Comparison of ENCODE assay signal across 1 cellular context in the genomic region with DNA sequence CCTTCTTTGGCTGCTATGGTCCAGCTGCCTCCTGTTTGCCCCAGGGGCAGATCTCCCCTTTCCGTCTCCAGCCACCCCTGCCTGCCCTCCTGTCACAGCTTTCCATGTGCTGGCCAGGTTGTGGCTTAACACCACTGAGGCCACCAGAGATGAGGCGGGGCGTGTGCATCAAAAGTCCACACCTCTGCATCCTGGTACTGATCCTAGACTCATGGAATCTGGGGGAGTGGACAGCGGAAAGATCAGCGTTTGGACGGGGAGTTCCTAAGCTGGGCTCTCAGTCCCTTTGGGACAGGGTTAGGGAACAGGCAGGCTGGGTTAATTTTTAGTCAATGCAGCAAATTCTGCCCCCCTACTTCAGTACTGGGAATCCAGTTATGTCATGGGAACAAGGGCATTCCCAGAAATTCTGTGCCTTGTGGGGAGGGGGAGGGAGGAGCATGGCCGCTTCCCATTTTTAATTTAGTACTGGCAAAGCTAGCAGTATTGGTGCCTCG.
TF ChIP-seq lines count a peak whose summit lies in the region.

No MANE protein-coding gene starts in this region.

TF ChIP-seq in HepG2, 621 proteins besides CTCF, POLR2A, EP300 and RAD21:
- TF ChIP-seq SPEN (CRISPR knock-in tag; IDR thresholded peaks at IDR 0.05; ENCODE audit: low read depth) (no peak), DPF2 (CRISPR knock-in tag; IDR thresholded peaks at IDR 0.05; ENCODE audit: borderline replicate concordance, low read depth) (no peak), SP5 (CRISPR knock-in tag; IDR thresholded peaks at IDR 0.05; ENCODE audit: borderline replicate concordance, low read depth) (0 out of 2 replicates have a peak, but pooled peaks have one; percentile 51), RXRA (CRISPR knock-in tag; IDR thresholded peaks at IDR 0.05) (0 out of 2 replicates have a peak, but pooled peaks have one; percentile 31), SRF (IDR thresholded peaks at IDR 0.05; ENCODE audit: low read depth, low read length) (no peak), NRL (CRISPR knock-in tag; IDR thresholded peaks at IDR 0.05; ENCODE audit: borderline replicate concordance) (0 out of 2 replicates have a peak, but pooled peaks have one; percentile 17), TEAD3 (CRISPR knock-in tag; optimal IDR thresholded peaks at IDR 0.05; ENCODE audit: borderline replicate concordance) (peak; percentile 35), GFI1 (CRISPR knock-in tag; IDR thresholded peaks at IDR 0.05; ENCODE audit: borderline replicate concordance) (no peak), ZC3H13 (CRISPR knock-in tag; IDR thresholded peaks at IDR 0.05) (0 out of 2 replicates have a peak, but pooled peaks have one; percentile 47), HCFC1 (IDR thresholded peaks at IDR 0.05; ENCODE audit: low read depth, low read length) (no peak), NR2F6 (IDR thresholded peaks at IDR 0.05) (no peak), NR2F6 (CRISPR knock-in tag; IDR thresholded peaks at IDR 0.05) (0 out of 2 replicates have a peak, but pooled peaks have one; percentile 24), ZNF782 (CRISPR knock-in tag; IDR thresholded peaks at IDR 0.05; ENCODE audit: borderline replicate concordance) (no peak), SRY (CRISPR knock-in tag; IDR thresholded peaks at IDR 0.05) (no peak), MAFF (IDR thresholded peaks at IDR 0.05; ENCODE audit: low read depth, low read length) (peak; percentile 47), XBP1 (CRISPR knock-in tag; IDR thresholded peaks at IDR 0.05) (no peak), ZSCAN25 (CRISPR knock-in tag; IDR thresholded peaks at IDR 0.05) (peak; percentile 22; the same call in 1 of the 2 replicates), HDAC2 (CRISPR knock-in tag; IDR thresholded peaks at IDR 0.05) (0 out of 2 replicates have a peak, but pooled peaks have one; percentile 19), RELA (CRISPR knock-in tag; IDR thresholded peaks at IDR 0.05) (no peak), CBFB (CRISPR knock-in tag; IDR thresholded peaks at IDR 0.05) (no peak), ZNF891 (CRISPR knock-in tag; IDR thresholded peaks at IDR 0.05) (0 out of 2 replicates have a peak, but pooled peaks have one; percentile 41), NONO (IDR thresholded peaks at IDR 0.05) (no peak), NONO (CRISPR knock-in tag; conservative IDR thresholded peaks at IDR 0.05) (0 out of 2 replicates have a peak, but pooled peaks have one; percentile 23), SAP130 (CRISPR knock-in tag; IDR thresholded peaks at IDR 0.05; ENCODE audit: low read depth) (peak; percentile 41; the same call in 1 of the 2 replicates), LCORL (IDR thresholded peaks at IDR 0.05) (no peak), LCORL (CRISPR knock-in tag; IDR thresholded peaks at IDR 0.05) (0 out of 2 replicates have a peak, but pooled peaks have one; percentile 11), MAFK (conservative IDR thresholded peaks at IDR 0.05 in 1 of 2, IDR thresholded peaks at IDR 0.05 in 1 of 2; ENCODE audit: low read length in 2 of 2) (peak; percentile 67 to 79)
- TF ChIP-seq, protein P1, sequence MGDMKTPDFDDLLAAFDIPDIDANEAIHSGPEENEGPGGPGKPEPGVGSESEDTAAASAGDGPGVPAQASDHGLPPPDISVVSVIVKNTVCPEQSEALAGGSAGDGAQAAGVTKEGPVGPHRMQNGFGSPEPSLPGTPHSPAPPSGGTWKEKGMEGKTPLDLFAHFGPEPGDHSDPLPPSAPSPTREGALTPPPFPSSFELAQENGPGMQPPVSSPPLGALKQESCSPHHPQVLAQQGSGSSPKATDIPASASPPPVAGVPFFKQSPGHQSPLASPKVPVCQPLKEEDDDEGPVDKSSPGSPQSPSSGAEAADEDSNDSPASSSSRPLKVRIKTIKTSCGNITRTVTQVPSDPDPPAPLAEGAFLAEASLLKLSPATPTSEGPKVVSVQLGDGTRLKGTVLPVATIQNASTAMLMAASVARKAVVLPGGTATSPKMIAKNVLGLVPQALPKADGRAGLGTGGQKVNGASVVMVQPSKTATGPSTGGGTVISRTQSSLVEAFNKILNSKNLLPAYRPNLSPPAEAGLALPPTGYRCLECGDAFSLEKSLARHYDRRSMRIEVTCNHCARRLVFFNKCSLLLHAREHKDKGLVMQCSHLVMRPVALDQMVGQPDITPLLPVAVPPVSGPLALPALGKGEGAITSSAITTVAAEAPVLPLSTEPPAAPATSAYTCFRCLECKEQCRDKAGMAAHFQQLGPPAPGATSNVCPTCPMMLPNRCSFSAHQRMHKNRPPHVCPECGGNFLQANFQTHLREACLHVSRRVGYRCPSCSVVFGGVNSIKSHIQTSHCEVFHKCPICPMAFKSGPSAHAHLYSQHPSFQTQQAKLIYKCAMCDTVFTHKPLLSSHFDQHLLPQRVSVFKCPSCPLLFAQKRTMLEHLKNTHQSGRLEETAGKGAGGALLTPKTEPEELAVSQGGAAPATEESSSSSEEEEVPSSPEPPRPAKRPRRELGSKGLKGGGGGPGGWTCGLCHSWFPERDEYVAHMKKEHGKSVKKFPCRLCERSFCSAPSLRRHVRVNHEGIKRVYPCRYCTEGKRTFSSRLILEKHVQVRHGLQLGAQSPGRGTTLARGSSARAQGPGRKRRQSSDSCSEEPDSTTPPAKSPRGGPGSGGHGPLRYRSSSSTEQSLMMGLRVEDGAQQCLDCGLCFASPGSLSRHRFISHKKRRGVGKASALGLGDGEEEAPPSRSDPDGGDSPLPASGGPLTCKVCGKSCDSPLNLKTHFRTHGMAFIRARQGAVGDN (CRISPR knock-in tag; IDR thresholded peaks at IDR 0.05): peak; percentile 61
- TF ChIP-seq, protein P2, sequence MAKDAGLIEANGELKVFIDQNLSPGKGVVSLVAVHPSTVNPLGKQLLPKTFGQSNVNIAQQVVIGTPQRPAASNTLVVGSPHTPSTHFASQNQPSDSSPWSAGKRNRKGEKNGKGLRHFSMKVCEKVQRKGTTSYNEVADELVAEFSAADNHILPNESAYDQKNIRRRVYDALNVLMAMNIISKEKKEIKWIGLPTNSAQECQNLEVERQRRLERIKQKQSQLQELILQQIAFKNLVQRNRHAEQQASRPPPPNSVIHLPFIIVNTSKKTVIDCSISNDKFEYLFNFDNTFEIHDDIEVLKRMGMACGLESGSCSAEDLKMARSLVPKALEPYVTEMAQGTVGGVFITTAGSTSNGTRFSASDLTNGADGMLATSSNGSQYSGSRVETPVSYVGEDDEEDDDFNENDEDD (CRISPR knock-in tag; IDR thresholded peaks at IDR 0.05; ENCODE audit: borderline replicate concordance): peak; percentile 31; the same call in 1 of the 2 replicates
- TF ChIP-seq, protein P3, sequence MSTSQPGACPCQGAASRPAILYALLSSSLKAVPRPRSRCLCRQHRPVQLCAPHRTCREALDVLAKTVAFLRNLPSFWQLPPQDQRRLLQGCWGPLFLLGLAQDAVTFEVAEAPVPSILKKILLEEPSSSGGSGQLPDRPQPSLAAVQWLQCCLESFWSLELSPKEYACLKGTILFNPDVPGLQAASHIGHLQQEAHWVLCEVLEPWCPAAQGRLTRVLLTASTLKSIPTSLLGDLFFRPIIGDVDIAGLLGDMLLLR (CRISPR knock-in tag; IDR thresholded peaks at IDR 0.05): peak; percentile 81
- TF ChIP-seq, protein P4, sequence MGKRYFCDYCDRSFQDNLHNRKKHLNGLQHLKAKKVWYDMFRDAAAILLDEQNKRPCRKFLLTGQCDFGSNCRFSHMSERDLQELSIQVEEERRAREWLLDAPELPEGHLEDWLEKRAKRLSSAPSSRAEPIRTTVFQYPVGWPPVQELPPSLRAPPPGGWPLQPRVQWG (CRISPR knock-in tag; IDR thresholded peaks at IDR 0.05; ENCODE audit: borderline replicate concordance, low read depth): no peak
- TF ChIP-seq, protein P5, sequence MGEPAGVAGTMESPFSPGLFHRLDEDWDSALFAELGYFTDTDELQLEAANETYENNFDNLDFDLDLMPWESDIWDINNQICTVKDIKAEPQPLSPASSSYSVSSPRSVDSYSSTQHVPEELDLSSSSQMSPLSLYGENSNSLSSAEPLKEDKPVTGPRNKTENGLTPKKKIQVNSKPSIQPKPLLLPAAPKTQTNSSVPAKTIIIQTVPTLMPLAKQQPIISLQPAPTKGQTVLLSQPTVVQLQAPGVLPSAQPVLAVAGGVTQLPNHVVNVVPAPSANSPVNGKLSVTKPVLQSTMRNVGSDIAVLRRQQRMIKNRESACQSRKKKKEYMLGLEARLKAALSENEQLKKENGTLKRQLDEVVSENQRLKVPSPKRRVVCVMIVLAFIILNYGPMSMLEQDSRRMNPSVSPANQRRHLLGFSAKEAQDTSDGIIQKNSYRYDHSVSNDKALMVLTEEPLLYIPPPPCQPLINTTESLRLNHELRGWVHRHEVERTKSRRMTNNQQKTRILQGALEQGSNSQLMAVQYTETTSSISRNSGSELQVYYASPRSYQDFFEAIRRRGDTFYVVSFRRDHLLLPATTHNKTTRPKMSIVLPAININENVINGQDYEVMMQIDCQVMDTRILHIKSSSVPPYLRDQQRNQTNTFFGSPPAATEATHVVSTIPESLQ (CRISPR knock-in tag; conservative IDR thresholded peaks at IDR 0.05): no peak
- TF ChIP-seq, protein P6, sequence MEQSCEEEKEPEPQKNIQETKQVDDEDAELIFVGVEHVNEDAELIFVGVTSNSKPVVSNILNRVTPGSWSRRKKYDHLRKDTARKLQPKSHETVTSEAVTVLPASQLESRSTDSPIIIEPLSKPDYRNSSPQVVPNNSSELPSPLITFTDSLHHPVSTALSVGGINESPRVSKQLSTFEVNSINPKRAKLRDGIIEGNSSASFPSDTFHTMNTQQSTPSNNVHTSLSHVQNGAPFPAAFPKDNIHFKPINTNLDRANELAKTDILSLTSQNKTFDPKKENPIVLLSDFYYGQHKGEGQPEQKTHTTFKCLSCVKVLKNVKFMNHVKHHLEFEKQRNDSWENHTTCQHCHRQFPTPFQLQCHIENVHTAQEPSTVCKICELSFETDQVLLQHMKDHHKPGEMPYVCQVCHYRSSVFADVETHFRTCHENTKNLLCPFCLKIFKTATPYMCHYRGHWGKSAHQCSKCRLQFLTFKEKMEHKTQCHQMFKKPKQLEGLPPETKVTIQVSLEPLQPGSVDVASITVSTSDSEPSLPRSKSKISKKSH (CRISPR knock-in tag; IDR thresholded peaks at IDR 0.05; ENCODE audit: borderline replicate concordance): 0 out of 2 replicates have a peak, but pooled peaks have one; percentile 39
- TF ChIP-seq, protein P7, sequence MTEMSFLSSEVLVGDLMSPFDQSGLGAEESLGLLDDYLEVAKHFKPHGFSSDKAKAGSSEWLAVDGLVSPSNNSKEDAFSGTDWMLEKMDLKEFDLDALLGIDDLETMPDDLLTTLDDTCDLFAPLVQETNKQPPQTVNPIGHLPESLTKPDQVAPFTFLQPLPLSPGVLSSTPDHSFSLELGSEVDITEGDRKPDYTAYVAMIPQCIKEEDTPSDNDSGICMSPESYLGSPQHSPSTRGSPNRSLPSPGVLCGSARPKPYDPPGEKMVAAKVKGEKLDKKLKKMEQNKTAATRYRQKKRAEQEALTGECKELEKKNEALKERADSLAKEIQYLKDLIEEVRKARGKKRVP (CRISPR knock-in tag; IDR thresholded peaks at IDR 0.05): 0 out of 4 replicates have a peak, but pooled peaks of 1 of the 2 experiments have one; percentile 28
- TF ChIP-seq, protein P8, sequence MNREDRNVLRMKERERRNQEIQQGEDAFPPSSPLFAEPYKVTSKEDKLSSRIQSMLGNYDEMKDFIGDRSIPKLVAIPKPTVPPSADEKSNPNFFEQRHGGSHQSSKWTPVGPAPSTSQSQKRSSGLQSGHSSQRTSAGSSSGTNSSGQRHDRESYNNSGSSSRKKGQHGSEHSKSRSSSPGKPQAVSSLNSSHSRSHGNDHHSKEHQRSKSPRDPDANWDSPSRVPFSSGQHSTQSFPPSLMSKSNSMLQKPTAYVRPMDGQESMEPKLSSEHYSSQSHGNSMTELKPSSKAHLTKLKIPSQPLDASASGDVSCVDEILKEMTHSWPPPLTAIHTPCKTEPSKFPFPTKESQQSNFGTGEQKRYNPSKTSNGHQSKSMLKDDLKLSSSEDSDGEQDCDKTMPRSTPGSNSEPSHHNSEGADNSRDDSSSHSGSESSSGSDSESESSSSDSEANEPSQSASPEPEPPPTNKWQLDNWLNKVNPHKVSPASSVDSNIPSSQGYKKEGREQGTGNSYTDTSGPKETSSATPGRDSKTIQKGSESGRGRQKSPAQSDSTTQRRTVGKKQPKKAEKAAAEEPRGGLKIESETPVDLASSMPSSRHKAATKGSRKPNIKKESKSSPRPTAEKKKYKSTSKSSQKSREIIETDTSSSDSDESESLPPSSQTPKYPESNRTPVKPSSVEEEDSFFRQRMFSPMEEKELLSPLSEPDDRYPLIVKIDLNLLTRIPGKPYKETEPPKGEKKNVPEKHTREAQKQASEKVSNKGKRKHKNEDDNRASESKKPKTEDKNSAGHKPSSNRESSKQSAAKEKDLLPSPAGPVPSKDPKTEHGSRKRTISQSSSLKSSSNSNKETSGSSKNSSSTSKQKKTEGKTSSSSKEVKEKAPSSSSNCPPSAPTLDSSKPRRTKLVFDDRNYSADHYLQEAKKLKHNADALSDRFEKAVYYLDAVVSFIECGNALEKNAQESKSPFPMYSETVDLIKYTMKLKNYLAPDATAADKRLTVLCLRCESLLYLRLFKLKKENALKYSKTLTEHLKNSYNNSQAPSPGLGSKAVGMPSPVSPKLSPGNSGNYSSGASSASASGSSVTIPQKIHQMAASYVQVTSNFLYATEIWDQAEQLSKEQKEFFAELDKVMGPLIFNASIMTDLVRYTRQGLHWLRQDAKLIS (CRISPR knock-in tag; IDR thresholded peaks at IDR 0.05): no peak
- TF ChIP-seq, protein P9, sequence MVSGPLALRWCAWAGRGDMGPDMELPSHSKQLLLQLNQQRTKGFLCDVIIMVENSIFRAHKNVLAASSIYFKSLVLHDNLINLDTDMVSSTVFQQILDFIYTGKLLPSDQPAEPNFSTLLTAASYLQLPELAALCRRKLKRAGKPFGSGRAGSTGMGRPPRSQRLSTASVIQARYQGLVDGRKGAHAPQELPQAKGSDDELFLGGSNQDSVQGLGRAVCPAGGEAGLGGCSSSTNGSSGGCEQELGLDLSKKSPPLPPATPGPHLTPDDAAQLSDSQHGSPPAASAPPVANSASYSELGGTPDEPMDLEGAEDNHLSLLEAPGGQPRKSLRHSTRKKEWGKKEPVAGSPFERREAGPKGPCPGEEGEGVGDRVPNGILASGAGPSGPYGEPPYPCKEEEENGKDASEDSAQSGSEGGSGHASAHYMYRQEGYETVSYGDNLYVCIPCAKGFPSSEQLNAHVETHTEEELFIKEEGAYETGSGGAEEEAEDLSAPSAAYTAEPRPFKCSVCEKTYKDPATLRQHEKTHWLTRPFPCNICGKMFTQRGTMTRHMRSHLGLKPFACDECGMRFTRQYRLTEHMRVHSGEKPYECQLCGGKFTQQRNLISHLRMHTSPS (CRISPR knock-in tag; IDR thresholded peaks at IDR 0.05; ENCODE audit: low read depth): peak; percentile 40; the same call in 1 of the 2 replicates
- TF ChIP-seq, protein P10, sequence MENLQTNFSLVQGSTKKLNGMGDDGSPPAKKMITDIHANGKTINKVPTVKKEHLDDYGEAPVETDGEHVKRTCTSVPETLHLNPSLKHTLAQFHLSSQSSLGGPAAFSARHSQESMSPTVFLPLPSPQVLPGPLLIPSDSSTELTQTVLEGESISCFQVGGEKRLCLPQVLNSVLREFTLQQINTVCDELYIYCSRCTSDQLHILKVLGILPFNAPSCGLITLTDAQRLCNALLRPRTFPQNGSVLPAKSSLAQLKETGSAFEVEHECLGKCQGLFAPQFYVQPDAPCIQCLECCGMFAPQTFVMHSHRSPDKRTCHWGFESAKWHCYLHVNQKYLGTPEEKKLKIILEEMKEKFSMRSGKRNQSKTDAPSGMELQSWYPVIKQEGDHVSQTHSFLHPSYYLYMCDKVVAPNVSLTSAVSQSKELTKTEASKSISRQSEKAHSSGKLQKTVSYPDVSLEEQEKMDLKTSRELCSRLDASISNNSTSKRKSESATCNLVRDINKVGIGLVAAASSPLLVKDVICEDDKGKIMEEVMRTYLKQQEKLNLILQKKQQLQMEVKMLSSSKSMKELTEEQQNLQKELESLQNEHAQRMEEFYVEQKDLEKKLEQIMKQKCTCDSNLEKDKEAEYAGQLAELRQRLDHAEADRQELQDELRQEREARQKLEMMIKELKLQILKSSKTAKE (CRISPR knock-in tag; IDR thresholded peaks at IDR 0.05; ENCODE audit: borderline replicate concordance): 0 out of 2 replicates have a peak, but pooled peaks have one; percentile 36
